In genomic region chr22:23774114-23774921, GRCh38 we compare ENCODE assay signal across 1 cellular context.
TF ChIP-seq lines count a peak whose summit lies in the region.

No MANE protein-coding gene starts in this region.

TF ChIP-seq in HepG2, 621 proteins besides CTCF, POLR2A, EP300 and RAD21 (continued from another document and continues in another):
- TF ChIP-seq SIX4 (CRISPR knock-in tag; IDR thresholded peaks at IDR 0.05) (0 out of 2 replicates have a peak, but pooled peaks have one; percentile 62), SMARCE1 (IDR thresholded peaks at IDR 0.05; ENCODE audit: borderline replicate concordance) (no peak), SAP130 (CRISPR knock-in tag; IDR thresholded peaks at IDR 0.05; ENCODE audit: low read depth) (peak; percentile 96), SYNCRIP (IDR thresholded peaks at IDR 0.05; ENCODE audit: insufficient read depth, low read depth, low read length) (no peak), SOX13 (IDR thresholded peaks at IDR 0.05) (peak; percentile 32; the same call in 1 of the 2 replicates), SOX13 (CRISPR knock-in tag; conservative IDR thresholded peaks at IDR 0.05 in 1 of 2, IDR thresholded peaks at IDR 0.05 in 1 of 2) (peak in 1 of 2 experiments; percentile 81; a peak in 2 of 4 replicates), MYNN (CRISPR knock-in tag; IDR thresholded peaks at IDR 0.05; ENCODE audit: low read depth) (no peak), MAX (IDR thresholded peaks at IDR 0.05) (peak; percentile 84), ATF7 (IDR thresholded peaks at IDR 0.05) (no peak), ATF7 (CRISPR knock-in tag; IDR thresholded peaks at IDR 0.05) (0 out of 2 replicates have a peak, but pooled peaks have one; percentile 28), EEA1 (CRISPR knock-in tag; IDR thresholded peaks at IDR 0.05; ENCODE audit: borderline replicate concordance) (no peak), REL (CRISPR knock-in tag; conservative IDR thresholded peaks at IDR 0.05) (no peak), ZHX1 (CRISPR knock-in tag; IDR thresholded peaks at IDR 0.05; ENCODE audit: low read depth) (0 out of 2 replicates have a peak, but pooled peaks have one; percentile 44), SIN3A (IDR thresholded peaks at IDR 0.05; ENCODE audit: borderline replicate concordance, low read depth, low read length) (peak; percentile 83; the same call in 1 of the 2 replicates), ZNF619 (CRISPR knock-in tag; IDR thresholded peaks at IDR 0.05) (no peak), ZNF512 (CRISPR knock-in tag; IDR thresholded peaks at IDR 0.05) (no peak), AFF4 (CRISPR knock-in tag; IDR thresholded peaks at IDR 0.05) (no peak), ZNF20 (CRISPR knock-in tag; IDR thresholded peaks at IDR 0.05) (no peak), ZNF629 (CRISPR knock-in tag; conservative IDR thresholded peaks at IDR 0.05) (peak; percentile 80), MED13 (CRISPR knock-in tag; IDR thresholded peaks at IDR 0.05) (peak; percentile 40; the same call in 1 of the 2 replicates), TGIF2 (CRISPR knock-in tag; IDR thresholded peaks at IDR 0.05) (peak; percentile 87), TSC22D2 (CRISPR knock-in tag; IDR thresholded peaks at IDR 0.05; ENCODE audit: borderline replicate concordance) (0 out of 2 replicates have a peak, but pooled peaks have one; percentile 10), ELF1 (CRISPR knock-in tag; IDR thresholded peaks at IDR 0.05) (no peak), MED1 (CRISPR knock-in tag; IDR thresholded peaks at IDR 0.05) (peak; percentile 93), GPBP1L1 (CRISPR knock-in tag; IDR thresholded peaks at IDR 0.05) (no peak), ZBTB33 (CRISPR knock-in tag; IDR thresholded peaks at IDR 0.05) (peak; percentile 18; the same call in 1 of the 2 replicates), REPIN1 (CRISPR knock-in tag; IDR thresholded peaks at IDR 0.05; ENCODE audit: borderline replicate concordance, low read depth) (peak; percentile 79; the same call in 1 of the 2 replicates), ZNF430 (CRISPR knock-in tag; IDR thresholded peaks at IDR 0.05) (peak; percentile 19; the same call in 1 of the 2 replicates), GMEB1 (CRISPR knock-in tag; IDR thresholded peaks at IDR 0.05; ENCODE audit: borderline replicate concordance) (peak; percentile 50), HINFP (CRISPR knock-in tag; IDR thresholded peaks at IDR 0.05; ENCODE audit: low read depth) (no peak), PPARG (CRISPR knock-in tag; conservative IDR thresholded peaks at IDR 0.05) (no peak; the same call in 1 of the 2 replicates), ZNF597 (CRISPR knock-in tag; IDR thresholded peaks at IDR 0.05) (no peak), ATF4 (CRISPR knock-in tag; IDR thresholded peaks at IDR 0.05) (peak in 1 of 2 experiments; percentile 76; a peak in 2 of 4 replicates), TRAFD1 (CRISPR knock-in tag; IDR thresholded peaks at IDR 0.05; ENCODE audit: borderline replicate concordance) (no peak)
